Comparison of ENCODE assay signal across 20 cellular contexts in the genomic region with DNA sequence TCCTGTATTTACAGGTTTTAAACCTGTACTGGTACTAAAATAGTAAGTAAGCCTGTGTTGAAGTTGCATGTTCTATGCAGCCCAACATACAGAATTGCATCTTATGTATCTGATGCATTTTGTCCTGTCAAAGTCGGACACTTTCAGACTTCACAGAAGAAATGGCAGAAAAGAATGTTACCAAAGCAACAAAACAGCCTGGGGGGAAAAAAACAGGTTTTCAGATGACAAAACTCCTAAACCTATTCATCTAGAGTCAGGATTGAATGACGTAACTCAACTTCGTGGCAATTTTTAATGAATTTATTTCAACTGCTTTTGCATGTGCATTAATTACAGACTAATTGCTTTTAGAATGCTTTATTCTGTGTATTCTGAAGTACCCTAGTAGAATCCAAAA. TPM values are rescaled to one million over a fixed set of nuclear protein-coding genes. Genes with fewer than 3 reads are reported as not detected.
DNase-seq lines count a peak whose midpoint lies in the region; ATAC-seq, FAIRE-seq and TF ChIP-seq lines count a peak whose summit lies in the region.
"Had no signal": no experiment of that assay in that cellular context is flagged by ENCODE, and none has a peak within 500 bp of the region (broad histone marks: within the 10 kb centered on the region; RNA-seq: fewer than 3 reads in every experiment).

No MANE protein-coding gene starts in this region.

- intact Hi-C loops in endothelial cell of umbilical vein (cut with micrococcal nuclease), result no loop called here

- H3K36me3 Mint-ChIP-seq in osteocyte (ENCODE audit: unreplicated experiment), result peaks cover 2% of the 10 kb centered on the region
- H3K36me3 Mint-ChIP-seq in stimulated activated effector memory CD8-positive, alpha-beta T cell treated with anti-CD3 and anti-CD28 coated beads, Interleukin-12 subunit alpha, Interleukin-12 subunit beta, amount 100 ng/mL, for 72 hours, result no peaks in the 10 kb centered on the region
- no peaks in the 10 kb centered on the region for H3K36me3 Mint-ChIP-seq in GM23338 (ENCODE audit: low read depth)
- H3K36me3 Mint-ChIP-seq: CD4-positive, CD25-positive, alpha-beta regulatory T cell; CD8-positive, alpha-beta T cell had no signal

- H3K27ac Mint-ChIP-seq in osteocyte (ENCODE audit: unreplicated experiment), result peak overlapping the region; percentile 50
- H3K27ac Mint-ChIP-seq in stimulated activated effector memory CD8-positive, alpha-beta T cell treated with anti-CD3 and anti-CD28 coated beads, Interleukin-12 subunit alpha, Interleukin-12 subunit beta, amount 100 ng/mL, for 72 hours, result peak overlapping the region; percentile 67
- no peak overlapping the region for H3K27ac Mint-ChIP-seq in GM23338
- H3K27ac Mint-ChIP-seq: CD4-positive, CD25-positive, alpha-beta regulatory T cell; CD8-positive, alpha-beta T cell had no signal

- no peaks in the 10 kb centered on the region for H3K9me3 ChIP-seq in endothelial cell of umbilical vein (replicated peaks; ENCODE audit: control insufficient read depth, insufficient read depth, low read length)
- H3K9me3 ChIP-seq: BLaER1, Caco-2 had no signal

- peaks cover 5% of the 10 kb centered on the region for H3K4me1 ChIP-seq in endothelial cell of umbilical vein (ENCODE audit: control insufficient read depth, extremely low read depth, insufficient read depth, low read length)
- peaks cover 16% of the 10 kb centered on the region for H3K4me1 ChIP-seq in GM23338 (ENCODE audit: insufficient read depth)

- dilution Hi-C loops in endothelial cell of umbilical vein (cut with MboI; ENCODE audit: extremely low pct_ligation_motif_present, low sequenced_read_pairs), result no loop called here

- no TSS peak for BruUV-seq in endothelial cell of umbilical vein (replicated peaks; lab: Mats Ljungman, UMichigan)

- H3K27me3 ChIP-seq in endothelial cell of umbilical vein (ENCODE audit: control insufficient read depth in 2 of 2, insufficient read depth in 2 of 2, low read length in 2 of 2), result no peaks in the 10 kb centered on the region
- no peaks in the 10 kb centered on the region for H3K27me3 ChIP-seq in GM23338 (ENCODE audit: insufficient read depth)
- H3K27me3 ChIP-seq: BLaER1 had no signal

- no peaks in the 10 kb centered on the region for H3F3A ChIP-seq in GM23338 (replicated peaks; ENCODE audit: low read depth)

- no peak for ATAC-seq in stimulated activated effector memory CD8-positive, alpha-beta T cell treated with anti-CD3 and anti-CD28 coated beads, Interleukin-12 subunit alpha, Interleukin-12 subunit beta, amount 100 ng/mL, for 72 hours
- no peak for ATAC-seq in GM23338
- ATAC-seq in HG03342 (IDR thresholded peaks at IDR 0.05; ENCODE audit: unreplicated experiment), result no peak
- ATAC-seq: CD8-positive, alpha-beta T cell had no signal

- H3K4me2 ChIP-seq in endothelial cell of umbilical vein (ENCODE audit: insufficient read depth, low read length) (no peak overlapping the region), GM23338 (no peak overlapping the region)
- H3K4me2 ChIP-seq: BLaER1 had no signal

- no peak overlapping the region for H2AFZ ChIP-seq in endothelial cell of umbilical vein (ENCODE audit: low read depth, low read length)
- H2AFZ ChIP-seq in GM23338, result no peak overlapping the region

- no peaks in the 10 kb centered on the region for H3K9me1 ChIP-seq in endothelial cell of umbilical vein (replicated peaks; ENCODE audit: control insufficient read depth, extremely low read depth, insufficient read depth, low read length)

- H3K4me3 ChIP-seq in endothelial cell of umbilical vein (replicated peaks in 1 of 3; ENCODE audit: insufficient read depth in 1 of 3, low read depth in 1 of 3, low read length in 3 of 3) (no peak overlapping the region), GM23338 (no peak overlapping the region)
- H3K4me3 ChIP-seq: BLaER1 had no signal

- H3K9ac ChIP-seq in endothelial cell of umbilical vein (replicated peaks; ENCODE audit: extremely low read depth, insufficient read depth, low read length), result no peak overlapping the region
- H3K9ac ChIP-seq: BLaER1 had no signal

- H3K4me1 Mint-ChIP-seq in osteocyte (ENCODE audit: unreplicated experiment) (peaks cover 66% of the 10 kb centered on the region), GM23338 (peaks cover 45% of the 10 kb centered on the region)
- peaks cover 43% of the 10 kb centered on the region for H3K4me1 Mint-ChIP-seq in stimulated activated effector memory CD8-positive, alpha-beta T cell treated with anti-CD3 and anti-CD28 coated beads, Interleukin-12 subunit alpha, Interleukin-12 subunit beta, amount 100 ng/mL, for 72 hours
- H3K4me1 Mint-ChIP-seq: B cell had no signal

- H4K20me1 ChIP-seq in endothelial cell of umbilical vein (replicated peaks; ENCODE audit: control insufficient read depth, extremely low read depth, insufficient read depth, low read length) (no peaks in the 10 kb centered on the region), GM23338 (replicated peaks; ENCODE audit: insufficient read depth) (0 out of 2 replicates have a peak, but pooled peaks cover 3% of the 10 kb centered on the region)

- H3K9me3 Mint-ChIP-seq in osteocyte (ENCODE audit: unreplicated experiment), result no peaks in the 10 kb centered on the region
- no peaks in the 10 kb centered on the region for H3K9me3 Mint-ChIP-seq in stimulated activated effector memory CD8-positive, alpha-beta T cell treated with anti-CD3 and anti-CD28 coated beads, Interleukin-12 subunit alpha, Interleukin-12 subunit beta, amount 100 ng/mL, for 72 hours
- no peaks in the 10 kb centered on the region for H3K9me3 Mint-ChIP-seq in GM23338
- H3K9me3 Mint-ChIP-seq: CD8-positive, alpha-beta T cell had no signal

- H3K27me3 Mint-ChIP-seq in osteocyte (ENCODE audit: unreplicated experiment) (no peaks in the 10 kb centered on the region), GM23338 (ENCODE audit: insufficient read depth, low read depth, poor library complexity) (peaks cover 3% of the 10 kb centered on the region)
- H3K27me3 Mint-ChIP-seq: B cell; CD4-positive, CD25-positive, alpha-beta regulatory T cell had no signal

- H3K27ac ChIP-seq in endothelial cell of umbilical vein (ENCODE audit: insufficient read depth, low read depth, low read length), result no peak overlapping the region
- no peak overlapping the region for H3K27ac ChIP-seq in GM23338 (ENCODE audit: low read depth)
- H3K27ac ChIP-seq: 22Rv1, BLaER1, C4-2B had no signal

- CTCF ChIA-PET in endothelial cell of umbilical vein (lab: Charles Lee), result no interaction called here

- TF ChIP-seq CTCF in endothelial cell of umbilical vein (IDR thresholded peaks at IDR 0.05; ENCODE audit: extremely low read depth in 1 of 2, insufficient read depth in 1 of 2, low read depth in 1 of 2, low read length in 2 of 2) (no peak), osteocyte (IDR thresholded peaks at IDR 0.05) (no peak), GM23338 (conservative IDR thresholded peaks at IDR 0.05; ENCODE audit: low read depth in 2 of 2) (no peak)

- no peaks in the 10 kb centered on the region for H3K79me2 ChIP-seq in endothelial cell of umbilical vein (ENCODE audit: control insufficient read depth, insufficient read depth, low read length)
- H3K79me2 ChIP-seq in GM23338 (replicated peaks; ENCODE audit: insufficient read depth), result peaks cover 19% of the 10 kb centered on the region

- no peaks in the 10 kb centered on the region for H3K9me2 ChIP-seq in GM23338 (ENCODE audit: insufficient read depth)

- TF ChIP-seq POLR2A in endothelial cell of umbilical vein (IDR thresholded peaks at IDR 0.05; ENCODE audit: low read depth, low read length), result no peak

- peak; percentile 33 for FAIRE-seq in endothelial cell of umbilical vein (lab: Jason Lieb, UNC)
- FAIRE-seq: A204.1, GM12892, H1 had no signal

- no peak for DNase-seq in endothelial cell of umbilical vein (ENCODE audit: low read depth, low spot score)
- no peak for DNase-seq in osteocyte (ENCODE audit: extremely low spot score, unreplicated experiment)
- no peak for DNase-seq in stimulated activated effector memory CD8-positive, alpha-beta T cell treated with anti-CD3 and anti-CD28 coated beads, Interleukin-12 subunit alpha, Interleukin-12 subunit beta, amount 100 ng/mL, for 72 hours (ENCODE audit: low spot score in 2 of 2)
- no peak for DNase-seq in GM23338 (ENCODE audit: low spot score)
- no peak for DNase-seq in NCI-H2227 treated with DMSO at 0.1 percent for 48 hours (lab: John Stamatoyannopoulos, UW)
- DNase-seq: Caco-2; CD4-positive, CD25-positive, alpha-beta regulatory T cell; CD8-positive, alpha-beta T cell; DMS153; DND-41; H7; HCEC 1CT had no signal

- POLR2A ChIA-PET in endothelial cell of umbilical vein (lab: Charles Lee), result no interaction called here

- H3K4me3 Mint-ChIP-seq in osteocyte (ENCODE audit: unreplicated experiment) (no peak overlapping the region), GM23338 (no peak overlapping the region)
- H3K4me3 Mint-ChIP-seq in stimulated activated effector memory CD8-positive, alpha-beta T cell treated with anti-CD3 and anti-CD28 coated beads, Interleukin-12 subunit alpha, Interleukin-12 subunit beta, amount 100 ng/mL, for 72 hours, result no peak overlapping the region
- H3K4me3 Mint-ChIP-seq: B cell; CD8-positive, alpha-beta T cell had no signal

- H3K36me3 ChIP-seq in endothelial cell of umbilical vein (ENCODE audit: control insufficient read depth in 2 of 2, extremely low read depth in 1 of 2, insufficient read depth in 2 of 2, low read length in 2 of 2), result no peaks in the 10 kb centered on the region
- no peaks in the 10 kb centered on the region for H3K36me3 ChIP-seq in GM23338 (ENCODE audit: insufficient read depth)
- H3K36me3 ChIP-seq: BLaER1 had no signal

TF ChIP-seq in endothelial cell of umbilical vein, 7 proteins besides CTCF, POLR2A, EP300 and RAD21 (continues in another document):
- TF ChIP-seq GATA2 (IDR thresholded peaks at IDR 0.05; ENCODE audit: insufficient read depth, insufficient read length, low read depth, low read length) (no peak), EZH2 (IDR thresholded peaks at IDR 0.05; ENCODE audit: borderline replicate concordance, low read depth, low read length, severe bottlenecking) (no peak)

RNA-seq across cellular contexts. Expression of gene CYTH3, which starts 28.4 kb away (rescaled TPM):
- total RNA-seq in endothelial cell of umbilical vein (11.1 and 11.2 TPM in 2 replicates), osteocyte (63.9 and 66.6 TPM in 2 replicates)
- polyA plus RNA-seq in endothelial cell of umbilical vein (8.6 and 12.2 TPM in 2 replicates), GM23338 (2016; fragmentation: Nextera tagmentation; extraction: Ambion mirVana) (4.6 and 5.9 TPM in 2 replicates)
- polyA plus RNA-seq in endothelial cell of umbilical vein (2011; cell fraction: cytosol; rRNA removed), result 6.0 and 7.0 TPM in 2 replicates
- polyA plus RNA-seq in endothelial cell of umbilical vein (2011; cell fraction: nucleus; rRNA removed), result 18.5 and 19.0 TPM in 2 replicates
- polyA plus RNA-seq in endothelial cell of umbilical vein (2012), result 6.6 and 10.1 TPM in 2 replicates
- 8.7 and 10.8 TPM in 2 replicates for polyA minus RNA-seq in endothelial cell of umbilical vein
- polyA minus RNA-seq in endothelial cell of umbilical vein (2011; cell fraction: cytosol; rRNA and poly(A)+ RNA removed), result 6.2 TPM
- 9.4 and 11.1 TPM in 2 replicates for polyA minus RNA-seq in endothelial cell of umbilical vein (2011; cell fraction: nucleus; rRNA and poly(A)+ RNA removed)
- 15.3 and 28.3 TPM in 2 replicates for total RNA-seq in GM23338 (2014; rRNA removed; shearing (Covaris generic))
